7 cellular contexts compared by ENCODE assay signal in genomic region chr11:19511413-19512183, GRCh38.
DNase-seq lines count a peak whose midpoint lies in the region; ATAC-seq and TF ChIP-seq lines count a peak whose summit lies in the region.

No MANE protein-coding gene starts in this region.

- in situ Hi-C loops in astrocyte of the spinal cord (cut with HindIII; ENCODE audit: low sequenced_read_pairs) = no loop called here

- H3K27me3 ChIP-seq in left lung = no peaks in the 10 kb centered on the region
- no peaks in the 10 kb centered on the region for H3K27me3 ChIP-seq in tibial artery

- H3K4me1 ChIP-seq in left lung (no peaks in the 10 kb centered on the region), tibial artery (peaks cover 0 to 37% (median 29%) of the 10 kb centered on the region in 4 donors)

- no peak overlapping the region for H3K27ac ChIP-seq in left lung
- H3K27ac ChIP-seq in tibial artery = peak overlapping the region; percentile 42 to 62

- H3K9me3 ChIP-seq in left lung = no peaks in the 10 kb centered on the region
- H3K9me3 ChIP-seq in tibial artery = no peaks in the 10 kb centered on the region

- H3K4me3 ChIP-seq in astrocyte of the spinal cord (ENCODE audit: low read depth, low read length) (no peak overlapping the region), left lung (no peak overlapping the region), tibial artery (peak overlapping the region; percentile 3 to 5)

- ATAC-seq in left lung = peak; percentile 53
- ATAC-seq in HG03025 (IDR thresholded peaks at IDR 0.05; ENCODE audit: low FRiP score, unreplicated experiment) = no peak
- no peak for ATAC-seq in GM21423 (IDR thresholded peaks at IDR 0.05; ENCODE audit: unreplicated experiment)

- intact Hi-C loops in left lung (cut with DNase I) (no loop called here), tibial artery (cut with DNase I; ENCODE audit: low total_unique reads) (no loop called here)

- TF ChIP-seq CTCF in astrocyte of the spinal cord (IDR thresholded peaks at IDR 0.05; ENCODE audit: low read depth, low read length) (no peak), left lung (IDR thresholded peaks at IDR 0.05) (no peak), tibial artery (IDR thresholded peaks at IDR 0.05) (no peak)

- no peaks in the 10 kb centered on the region for H3K36me3 ChIP-seq in left lung
- no peaks in the 10 kb centered on the region for H3K36me3 ChIP-seq in tibial artery

- DNase-seq in NCI-H1694 treated with DMSO at 0.1 percent for 48 hours (lab: John Stamatoyannopoulos, UW) (peak; percentile 59), astrocyte of the spinal cord (ENCODE audit: low read depth, low spot score) (peak; percentile 59), left lung (no peak), tibial artery (peak; percentile 71 to 86), SIG-M5 treated with dmso at 0.1 percent for 504 hours (lab: John Stamatoyannopoulos, UW; ENCODE audit: unreplicated experiment) (no peak)

Comparison
In these comparisons a context has a peak if more than half of its experiments do, and no peak if none do; other contexts are left out.
1. DNase-seq: peak in NCI-H1694 treated with DMSO at 0.1 percent for 48 hours (single experiment), astrocyte of the spinal cord (single experiment) and tibial artery (2 of 2); none in left lung (0 of 2) and SIG-M5 treated with dmso at 0.1 percent for 504 hours (single experiment).
2. H3K4me3 ChIP-seq: peak in tibial artery (2 of 2); none in astrocyte of the spinal cord (single experiment) and left lung (0 of 2).
3. H3K27ac ChIP-seq: peak in tibial artery (2 of 2); none in left lung (0 of 2).